ENCODE assay signal across 8 cellular contexts in the genomic region with DNA sequence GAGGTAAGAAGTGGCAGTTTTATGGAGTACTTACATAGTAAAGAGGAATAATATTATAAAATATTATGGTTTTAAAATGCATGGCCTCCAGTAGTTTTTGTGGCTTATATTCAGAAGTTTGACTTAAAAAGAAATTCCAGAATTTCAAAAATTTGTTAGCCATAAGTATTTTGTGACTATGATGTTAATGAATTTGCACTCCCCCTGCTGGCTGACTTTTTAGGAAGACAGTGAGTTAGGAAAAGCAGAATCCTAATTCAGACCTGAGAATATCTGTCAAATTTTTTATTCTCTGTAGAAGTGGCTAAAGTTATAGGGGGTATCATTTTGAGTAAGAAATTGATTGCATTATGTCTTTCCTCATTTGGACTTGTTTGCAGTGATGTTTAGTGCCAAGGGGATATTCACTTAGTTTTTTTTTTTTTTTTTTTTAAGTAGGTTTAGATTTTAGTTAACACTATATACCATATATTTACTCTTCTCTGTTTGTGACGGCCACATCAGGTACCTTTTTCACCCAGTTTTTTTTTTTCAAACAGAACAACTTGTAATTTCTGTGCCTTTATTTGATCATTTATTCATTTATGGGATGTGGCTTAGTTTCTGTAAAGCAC. TPM values are rescaled to one million over a fixed set of nuclear protein-coding genes. Genes with fewer than 3 reads are reported as not detected.
DNase-seq lines count a peak whose midpoint lies in the region; ATAC-seq, FAIRE-seq and TF ChIP-seq lines count a peak whose summit lies in the region.

No MANE protein-coding gene starts in this region.

- no peak overlapping the region for H3K4me3 Mint-ChIP-seq in neural progenitor cell

- H3K4me3 ChIP-seq in neural progenitor cell: no peak overlapping the region

- H3K4me1 ChIP-seq in neural progenitor cell: no peaks in the 10 kb centered on the region

- no peak for DNase-seq in D721Med (ENCODE audit: insufficient read length, low spot score)
- peak; percentile 12 to 56 for DNase-seq in NCI-H526 (lab: John Stamatoyannopoulos, UW)
- peak; percentile 67 for DNase-seq in dedifferentiated amniotic fluid mesenchymal stem cell (ENCODE audit: extremely low spot score)
- DNase-seq in neural progenitor cell (ENCODE audit: low spot score): peak; percentile 42
- no peak for DNase-seq in T-helper 9 cell

- ATAC-seq in HG03045 (IDR thresholded peaks at IDR 0.05; ENCODE audit: unreplicated experiment) (no peak), GM18498 (IDR thresholded peaks at IDR 0.05; ENCODE audit: unreplicated experiment) (no peak)

- no peaks in the 10 kb centered on the region for H3K27me3 ChIP-seq in neural progenitor cell

- no peaks in the 10 kb centered on the region for H3K36me3 ChIP-seq in neural progenitor cell

- no peaks in the 10 kb centered on the region for H3K9me3 Mint-ChIP-seq in neural progenitor cell

- H3F3A ChIP-seq in neural progenitor cell (ENCODE audit: low read depth): no peaks in the 10 kb centered on the region

- FAIRE-seq in D721Med (lab: Jason Lieb, UNC): no peak

- peaks cover 3% of the 10 kb centered on the region for H3K4me1 Mint-ChIP-seq in neural progenitor cell

- no peaks in the 10 kb centered on the region for H3K36me3 Mint-ChIP-seq in neural progenitor cell

- TF ChIP-seq CTCF in 22Rv1 (IDR thresholded peaks at IDR 0.05): peak; percentile 78
- TF ChIP-seq CTCF in D721Med (IDR thresholded peaks at IDR 0.05; ENCODE audit: insufficient read depth, missing control alignments): peak; percentile 62
- TF ChIP-seq CTCF in neural progenitor cell (IDR thresholded peaks at IDR 0.05): peak; percentile 73

- peaks cover 86% of the 10 kb centered on the region for H4K20me1 ChIP-seq in neural progenitor cell (ENCODE audit: low read depth)

- H3K27ac Mint-ChIP-seq in neural progenitor cell: no peak overlapping the region

- no peak overlapping the region for H3K4me2 ChIP-seq in neural progenitor cell

- no peaks in the 10 kb centered on the region for H3K27me3 Mint-ChIP-seq in neural progenitor cell (ENCODE audit: insufficient read depth, low read depth)

- H3K79me2 ChIP-seq in neural progenitor cell (ENCODE audit: low read depth): peaks cover 99% of the 10 kb centered on the region

- H3K27ac ChIP-seq in 22Rv1 (no peak overlapping the region), neural progenitor cell (no peak overlapping the region)

- no peak overlapping the region for H2AFZ ChIP-seq in neural progenitor cell (replicated peaks)

- no peak overlapping the region for H3K9ac ChIP-seq in neural progenitor cell

- no peaks in the 10 kb centered on the region for H3K9me3 ChIP-seq in neural progenitor cell (ENCODE audit: low read depth)

RNA-seq across cellular contexts. Expression of a gene that starts 40.8 kb away (rescaled TPM):
- total RNA-seq in neural progenitor cell (ENCODE audit: low replicate concordance): 24.3 and 34.6 TPM in 2 replicates

Comparison
In these comparisons a context has a peak if more than half of its experiments do, and no peak if none do; other contexts are left out.
1. DNase-seq: peak in NCI-H526 (2 of 2), dedifferentiated amniotic fluid mesenchymal stem cell (single experiment) and neural progenitor cell (single experiment); none in D721Med (single experiment) and T-helper 9 cell (single experiment).
2. Peak in every context shown above with its lines, with median percentiles within 50 percentile points of each other: CTCF ChIP-seq.